In the genomic region with DNA sequence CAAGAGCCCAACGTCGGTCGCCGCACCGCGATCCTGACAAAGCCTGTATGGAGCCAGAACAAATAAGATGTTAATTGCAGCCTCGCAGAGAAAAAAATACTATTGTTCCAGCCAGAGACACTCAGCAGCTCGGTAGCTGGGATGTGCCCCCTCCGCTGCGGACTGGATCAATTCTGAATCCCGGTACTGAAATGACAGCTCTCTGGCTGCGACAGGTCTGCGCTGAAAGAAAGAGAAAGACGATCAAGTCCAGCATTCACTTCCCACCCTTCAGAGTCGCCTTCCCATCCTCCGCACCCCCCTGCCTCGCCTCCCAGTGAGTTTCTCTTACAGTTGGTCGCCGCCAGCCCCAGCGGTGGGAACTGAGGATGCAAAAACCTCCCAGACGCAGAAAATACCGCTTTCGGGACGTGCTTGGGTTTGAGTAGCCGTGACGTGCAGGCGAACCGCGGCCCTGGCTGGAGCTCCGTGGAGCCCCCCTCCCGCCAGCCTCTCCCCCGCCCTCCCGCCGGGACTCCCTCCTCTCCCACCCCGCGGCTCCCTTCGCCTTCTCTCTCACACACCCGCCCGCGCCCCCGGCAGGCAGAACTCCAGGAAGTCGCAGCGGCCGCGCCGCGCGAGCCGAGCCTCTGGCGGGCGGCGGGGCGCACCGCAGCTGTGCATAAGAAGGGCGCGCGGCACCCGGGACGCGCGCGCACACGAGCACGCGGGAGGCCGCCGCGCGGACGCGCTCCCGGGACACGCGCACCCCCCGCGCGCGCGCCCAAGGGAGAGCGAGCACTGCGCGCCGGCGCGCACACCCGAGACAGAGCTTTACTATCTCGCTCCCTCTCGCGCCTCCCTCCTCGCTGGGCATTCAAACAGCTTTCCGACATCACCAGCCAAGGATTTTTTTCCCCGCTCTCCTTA, we compare ENCODE assay signal across 8 cellular contexts. TPM values are rescaled to one million over a fixed set of nuclear protein-coding genes. Genes with fewer than 3 reads are reported as not detected.
DNase-seq lines count a peak whose midpoint lies in the region; ATAC-seq, FAIRE-seq and TF ChIP-seq lines count a peak whose summit lies in the region.

A gene (plus strand): TSS at position 780 of the 909 bp plus-strand sequence. CDS start 3,394 bp downstream, outside the sequence.

- peaks cover 11% of the 10 kb centered on the region for H3K4me1 Mint-ChIP-seq in activated T-helper 17 cell treated with anti-CD3 and anti-CD28 coated beads, Interleukin-2, amount 50 U/mL, for 72 hours

- no peak for TF ChIP-seq CTCF in D721Med (IDR thresholded peaks at IDR 0.05; ENCODE audit: insufficient read depth, missing control alignments)
- no peak for TF ChIP-seq CTCF in fibroblast of the aortic adventitia (IDR thresholded peaks at IDR 0.05; ENCODE audit: insufficient read depth, low read length)
- TF ChIP-seq CTCF in upper lobe of right lung (IDR thresholded peaks at IDR 0.05), result peak; percentile 9

- H3K36me3 ChIP-seq in upper lobe of right lung, result no peaks in the 10 kb centered on the region

- no peaks in the 10 kb centered on the region for H3K9me3 Mint-ChIP-seq in activated T-helper 17 cell treated with anti-CD3 and anti-CD28 coated beads, Interleukin-2, amount 50 U/mL, for 72 hours

- peak within 1 kb of the TSS; percentile 63 for H3K27ac ChIP-seq in upper lobe of right lung

- H3K4me1 ChIP-seq in upper lobe of right lung, result peaks cover 10% of the 10 kb centered on the region

- H3K4me3 ChIP-seq in fibroblast of the aortic adventitia (ENCODE audit: low read depth, low read length) (peak within 1 kb of the TSS; percentile 70), upper lobe of right lung (peak within 1 kb of the TSS; percentile 64)

- intact Hi-C loops in upper lobe of right lung (cut with DNase I), result no loop called here

- H3K9me3 ChIP-seq in upper lobe of right lung, result no peaks in the 10 kb centered on the region

- FAIRE-seq in D721Med (lab: Jason Lieb, UNC), result no peak

- peak within 1 kb of the TSS; percentile 91 for H3K4me3 Mint-ChIP-seq in activated T-helper 17 cell treated with anti-CD3 and anti-CD28 coated beads, Interleukin-2, amount 50 U/mL, for 72 hours

- DNase-seq in D721Med (ENCODE audit: insufficient read length, low spot score) (peak; percentile 24), HK-2 (ENCODE audit: unreplicated experiment) (peak; percentile 85), NCI-H82 (lab: John Stamatoyannopoulos, UW) (peak; percentile 95), fibroblast of the aortic adventitia (ENCODE audit: low read depth) (peak; percentile 36), myocyte (ENCODE audit: low read depth) (peak; percentile 62), upper lobe of right lung (peak; percentile 83)

- no peak within 1 kb of the TSS for H3K27ac Mint-ChIP-seq in activated T-helper 17 cell treated with anti-CD3 and anti-CD28 coated beads, Interleukin-2, amount 50 U/mL, for 72 hours

- no peaks in the 10 kb centered on the region for H3K36me3 Mint-ChIP-seq in activated T-helper 17 cell treated with anti-CD3 and anti-CD28 coated beads, Interleukin-2, amount 50 U/mL, for 72 hours (ENCODE audit: low read depth)

- peaks cover 39% of the 10 kb centered on the region for H3K27me3 Mint-ChIP-seq in activated T-helper 17 cell treated with anti-CD3 and anti-CD28 coated beads, Interleukin-2, amount 50 U/mL, for 72 hours

- H3K27me3 ChIP-seq in upper lobe of right lung, result peaks cover 18% of the 10 kb centered on the region

- peak; percentile 86 for ATAC-seq in GM21367 (IDR thresholded peaks at IDR 0.05; ENCODE audit: unreplicated experiment)
- peak; percentile 74 for ATAC-seq in activated T-helper 17 cell treated with anti-CD3 and anti-CD28 coated beads, Interleukin-2, amount 50 U/mL, for 72 hours (replicated peaks)
- ATAC-seq in upper lobe of right lung, result peak; percentile 98

RNA-seq across cellular contexts. Expression of the gene that starts here (rescaled TPM):
- total RNA-seq in activated T-helper 17 cell treated with anti-CD3 and anti-CD28 coated beads, Interleukin-2, amount 50 U/mL, for 72 hours, result under 1 TPM in 1 of 2 donors, not detected in 1; 0.05 TPM
- total RNA-seq in fibroblast of the aortic adventitia (ENCODE audit: low replicate concordance), result 0.33 and 1.4 TPM in 2 replicates
- total RNA-seq in myocyte, result 0.13 TPM in 1 of 2 replicates, not detected in the other
- polyA plus RNA-seq in myocyte (2012), result 0.05 TPM
- 3.5 TPM for total RNA-seq in upper lobe of right lung

Comparison
In these comparisons a context has a peak if more than half of its experiments do, and no peak if none do; other contexts are left out.
1. Peak in every context shown above with its lines: DNase-seq, ATAC-seq, H3K4me3 ChIP-seq and H3K27ac ChIP-seq.
2. Peak in ATAC-seq in activated T-helper 17 cell treated with anti-CD3 and anti-CD28 coated beads, Interleukin-2, amount 50 U/mL, for 72 hours; RNA of the gene not detected or under 1 TPM.
3. Peak in DNase-seq in myocyte; RNA of the gene not detected or under 1 TPM.
4. DNase-seq: peak in every context shown above with its lines; median percentile 95 in NCI-H82; 85 in HK-2; 83 in upper lobe of right lung; 62 in myocyte; 36 in fibroblast of the aortic adventitia; 24 in D721Med.